Comparison of ENCODE assay signal across 8 cellular contexts in genomic region chr18:58670561-58671121, GRCh38. TPM values are rescaled to one million over a fixed set of nuclear protein-coding genes. Genes with fewer than 3 reads are reported as not detected.
DNase-seq lines count a peak whose midpoint lies in the region; ATAC-seq, FAIRE-seq and TF ChIP-seq lines count a peak whose summit lies in the region.

No MANE protein-coding gene starts in this region.

- H3K27me3 ChIP-seq in Karpas-422 (ENCODE audit: low read length) (0 out of 2 replicates have a peak, but pooled peaks cover 4% of the 10 kb centered on the region), adipocyte (replicated peaks; ENCODE audit: control insufficient read depth, insufficient read depth, low read length) (no peaks in the 10 kb centered on the region), left lung (no peaks in the 10 kb centered on the region), tibial artery (peaks cover 0 to 2% of the 10 kb centered on the region in 2 donors)

- H3K9me3 ChIP-seq in Karpas-422 (ENCODE audit: low read length) (no peaks in the 10 kb centered on the region), adipocyte (ENCODE audit: control insufficient read depth, low read length) (no peaks in the 10 kb centered on the region), left lung (no peaks in the 10 kb centered on the region), tibial artery (no peaks in the 10 kb centered on the region)

- peak overlapping the region; percentile 94; the same call in 1 of the 2 replicates for H2AFZ ChIP-seq in Karpas-422 (ENCODE audit: low read length)

- H3K9me2 ChIP-seq in Karpas-422 (replicated peaks; ENCODE audit: insufficient read depth, low read length): no peaks in the 10 kb centered on the region

- peak overlapping the region; percentile 78 for H3K4me2 ChIP-seq in Karpas-422 (ENCODE audit: low read depth, low read length, poor library complexity, severe bottlenecking)

- peaks cover 32% of the 10 kb centered on the region for H3K4me1 ChIP-seq in Karpas-422 (ENCODE audit: low read length)
- peaks cover 7% of the 10 kb centered on the region for H3K4me1 ChIP-seq in adipocyte (ENCODE audit: control insufficient read depth, insufficient read depth, low read length)
- peaks cover 19 to 34% of the 10 kb centered on the region in 2 donors for H3K4me1 ChIP-seq in left lung
- H3K4me1 ChIP-seq in tibial artery: peaks cover 0 to 21% (median 4%) of the 10 kb centered on the region in 4 donors

- intact Hi-C loops in left lung (cut with DNase I) (no loop called here), tibial artery (cut with DNase I; ENCODE audit: low total_unique reads) (loop anchor here (10.0 kb wide), 1 partner anchor 94 kb away; no protein-coding TSS in a partner anchor)

- no peaks in the 10 kb centered on the region for H3K36me3 ChIP-seq in Karpas-422 (ENCODE audit: insufficient read depth, low read length)
- no peaks in the 10 kb centered on the region for H3K36me3 ChIP-seq in adipocyte (ENCODE audit: control insufficient read depth, insufficient read depth, low read length, severe bottlenecking)
- H3K36me3 ChIP-seq in left lung: no peaks in the 10 kb centered on the region
- no peaks in the 10 kb centered on the region for H3K36me3 ChIP-seq in tibial artery

- ATAC-seq in left lung: peak; percentile 43

- H3K9ac ChIP-seq in Karpas-422 (ENCODE audit: low read length) (peak overlapping the region; percentile 70), adipocyte (ENCODE audit: low read length) (peak overlapping the region; percentile 80)

- peak overlapping the region; percentile 82 for H3K4me3 ChIP-seq in Karpas-422 (ENCODE audit: low read length)
- peak overlapping the region; percentile 90 for H3K4me3 ChIP-seq in adipocyte (ENCODE audit: low read length)
- H3K4me3 ChIP-seq in left lung: peak overlapping the region; percentile 62 to 69
- H3K4me3 ChIP-seq in tibial artery: peak overlapping the region; percentile 75 to 78

- no peaks in the 10 kb centered on the region; the same call in 1 of the 2 replicates for H3K79me2 ChIP-seq in Karpas-422 (ENCODE audit: low read length)

- FAIRE-seq in GM12892 (lab: Jason Lieb, UNC): no peak

- peaks cover 17% of the 10 kb centered on the region for H4K20me1 ChIP-seq in Karpas-422 (ENCODE audit: insufficient read depth, low read depth, low read length)

- TF ChIP-seq POLR2A in GM12892 (IDR thresholded peaks at IDR 0.05; ENCODE audit: low read depth, low read length) (no peak), erythroblast (IDR thresholded peaks at IDR 0.05; ENCODE audit: low read length) (no peak)

- TF ChIP-seq CTCF in left lung (IDR thresholded peaks at IDR 0.05) (no peak), tibial artery (IDR thresholded peaks at IDR 0.05) (no peak)

- DNase-seq in DMS79 (lab: John Stamatoyannopoulos, UW): peak; percentile 42
- no peak for DNase-seq in Karpas-422
- no peak for DNase-seq in adipocyte (ENCODE audit: low read depth)
- DNase-seq in left lung: no peak
- no peak for DNase-seq in tibial artery
- DNase-seq in ecto neural progenitor cell (ENCODE audit: low spot score): no peak
- no peak for DNase-seq in GM12892 (ENCODE audit: insufficient read length)
- no peak for DNase-seq in erythroblast (lab: John Stamatoyannopoulos, UW)

- H3K27ac ChIP-seq in Karpas-422 (ENCODE audit: low read length): no peak overlapping the region
- peak overlapping the region; percentile 97 for H3K27ac ChIP-seq in left lung
- H3K27ac ChIP-seq in tibial artery: peak overlapping the region; percentile 75 to 87

RNA-seq across cellular contexts. Expression of gene MALT1, which starts 0.6 kb away (rescaled TPM):
- total RNA-seq in Karpas-422 (2014; rRNA removed; shearing (Covaris generic); ENCODE audit: low replicate concordance): 21.7 and 35.3 TPM in 2 replicates
- total RNA-seq in left lung: 10 to 100 TPM; 17.1 to 23.0 TPM
- 44.0 TPM for polyA plus RNA-seq in GM12892 (2012; ENCODE audit: missing spikeins)

RNA-seq across cellular contexts. Expression of gene ALPK2, which starts 41.8 kb away (rescaled TPM):
- total RNA-seq in Karpas-422 (2014; rRNA removed; shearing (Covaris generic); ENCODE audit: low replicate concordance): 0.40 and 0.48 TPM in 2 replicates
- total RNA-seq in left lung: 1 to 10 TPM in 1 of 2 donors, under 1 TPM in 1; 0.60 to 1.2 TPM
- 4.3 TPM for polyA plus RNA-seq in GM12892 (2012; ENCODE audit: missing spikeins)
